8 cellular contexts compared by ENCODE assay signal in genomic region chr1:202154766-202155477, GRCh38. TPM values are rescaled to one million over a fixed set of nuclear protein-coding genes. Genes with fewer than 3 reads are reported as not detected.
DNase-seq lines count a peak whose midpoint lies in the region; ATAC-seq and TF ChIP-seq lines count a peak whose summit lies in the region.

No MANE protein-coding gene starts in this region.

- peak; percentile 66 for ATAC-seq in lung (ENCODE audit: insufficient read depth, low FRiP score)

- WGBS in lung, 2 donors = 37 to 39% methylated on average over 11 of the region's 11 CpGs

- H3K36me3 ChIP-seq in lung (ENCODE audit: control insufficient read depth in 2 of 2, insufficient read depth in 2 of 2, low read length in 2 of 2) = peaks cover 0 to 3% of the 10 kb centered on the region in 2 donors

- no peak overlapping the region for H3K27ac ChIP-seq in lung (ENCODE audit: low read depth in 1 of 2, low read length in 1 of 2)

- DNase-seq in DMS153 (lab: John Stamatoyannopoulos, UW) (peak; percentile 75), DMS153 treated with DMSO at 0.1 percent for 48 hours (lab: John Stamatoyannopoulos, UW; ENCODE audit: unreplicated experiment) (no peak), LoVo (ENCODE audit: low spot score) (peak; percentile 26), SW480 (ENCODE audit: low spot score) (peak; percentile 43), cerebellar cortex (ENCODE audit: low spot score) (peak; percentile 61), lung (ENCODE audit: low spot score) (peak; percentile 57), COLO829 (ENCODE audit: low spot score) (no peak), HuH-7.5 (ENCODE audit: low spot score) (no peak)

- H3K9me3 ChIP-seq in lung (ENCODE audit: control insufficient read depth in 2 of 2, insufficient read depth in 1 of 2, low read length in 1 of 2) = no peaks in the 10 kb centered on the region

- H3K4me3 ChIP-seq in lung = no peak overlapping the region

- H3K4me1 ChIP-seq in lung (ENCODE audit: control insufficient read depth in 2 of 2, insufficient read depth in 2 of 2, low read length in 2 of 2) = peaks cover 0 to 4% of the 10 kb centered on the region in 2 donors

- TF ChIP-seq CTCF in lung (IDR thresholded peaks at IDR 0.05; ENCODE audit: control extremely low read depth, extremely low read depth) = peak; percentile 0

- H3K27me3 ChIP-seq in lung (ENCODE audit: control insufficient read depth, insufficient read depth) = no peaks in the 10 kb centered on the region

RNA-seq across cellular contexts. Expression of gene PTPN7, which starts 5.5 kb away (rescaled TPM):
- 1 to 10 TPM; 4.5 to 6.9 TPM for total RNA-seq in lung
- 10 to 100 TPM in 1 of 2 donors, 1 to 10 TPM in 1; 2.9 to 14.0 TPM for polyA plus RNA-seq in lung

RNA-seq across cellular contexts. Expression of gene ARL8A, which starts 10.4 kb away (rescaled TPM):
- 10 to 100 TPM; 27.8 to 82.0 TPM for total RNA-seq in lung
- polyA plus RNA-seq in lung = 10 to 100 TPM; 43.6 to 54.0 TPM

RNA-seq across cellular contexts. Expression of gene GPR37L1, which starts 32.2 kb away (rescaled TPM):
- total RNA-seq in lung = under 1 TPM in 1 of 2 donors, not detected in 1; 0.09 TPM
- under 1 TPM; 0.04 to 0.05 TPM for polyA plus RNA-seq in lung

RNA-seq across cellular contexts. Expression of gene LGR6, which starts 38.7 kb away (rescaled TPM):
- 1 to 10 TPM; 1.3 to 4.1 TPM for total RNA-seq in lung
- 1 to 10 TPM in 1 of 2 donors, under 1 TPM in 1; 0.57 to 1.3 TPM for polyA plus RNA-seq in lung

Comparison
In these comparisons a context has a peak if more than half of its experiments do, and no peak if none do; other contexts are left out.
1. DNase-seq: peak in DMS153 (single experiment), LoVo (single experiment), SW480 (single experiment), cerebellar cortex (single experiment) and lung (single experiment); none in DMS153 treated with DMSO at 0.1 percent for 48 hours (single experiment), COLO829 (single experiment) and HuH-7.5 (single experiment).